ENCODE assay signal across 8 cellular contexts in genomic region chr7:105531797-105532671, GRCh38. TPM values are rescaled to one million over a fixed set of nuclear protein-coding genes. Genes with fewer than 3 reads are reported as not detected.
DNase-seq lines count a peak whose midpoint lies in the region; ATAC-seq and TF ChIP-seq lines count a peak whose summit lies in the region.

Gene RINT1, plus strand, starts transcription at chr7:105532201. Its CDS starts 115 bp downstream, at chr7:105532316.

- peak; percentile 56; the same call in 1 of the 2 replicates for TF ChIP-seq CTCF in PC-9 (conservative IDR thresholded peaks at IDR 0.05)

- peak within 1 kb of the TSS; percentile 97 for H2AFZ ChIP-seq in PC-9

- BruUV-seq in PC-9 (replicated peaks; lab: Mats Ljungman, UMichigan), result TSS peak; percentile 66

- peak within 1 kb of the TSS; percentile 81 for H3K4me2 ChIP-seq in PC-9

- TF ChIP-seq POLR2A in erythroblast (IDR thresholded peaks at IDR 0.05; ENCODE audit: low read length), result peak; percentile 96

- H3K4me3 ChIP-seq in PC-9 (peak within 1 kb of the TSS; percentile 89), muscle layer of duodenum (ENCODE audit: low read depth in 1 of 2, low read length in 2 of 2) (peak within 1 kb of the TSS; percentile 99 to 100)

- intact Hi-C loops in PC-9 (cut with micrococcal nuclease; ENCODE audit: unreplicated experiment), result loop anchor here (1.0 to 5.0 kb wide), 3 partner anchors 11 to 590 kb away; no protein-coding TSS in a partner anchor

- no peak for TF ChIP-seq RAD21 in Ishikawa (IDR thresholded peaks at IDR 0.05; ENCODE audit: low read depth)

- peak; percentile 92 for DNase-seq in DMS53 treated with DMSO at 0.1 percent for 48 hours (lab: John Stamatoyannopoulos, UW; ENCODE audit: unreplicated experiment)
- DNase-seq in PC-9, result peak; percentile 85 to 96
- peak; percentile 91 for DNase-seq in activated T-cell treated with anti-CD3 and anti-CD28 coated beads, Interleukin-2, amount 50 U/mL, for 1 hour
- peak; percentile 94 for DNase-seq in erythroblast (lab: John Stamatoyannopoulos, UW)
- peak; percentile 79 to 80 for DNase-seq in stimulated activated CD8-positive, alpha-beta memory T cell treated with anti-CD3 and anti-CD28 coated beads, Interleukin-7, amount 100 ng/mL, for 4 hours (ENCODE audit: low read depth in 2 of 2)

- ATAC-seq in GM21576 (IDR thresholded peaks at IDR 0.05; ENCODE audit: unreplicated experiment), result peak; percentile 94

- H3K27ac ChIP-seq in PC-9 (peak within 1 kb of the TSS; percentile 66), muscle layer of duodenum (ENCODE audit: low read length) (peak within 1 kb of the TSS; percentile 90)

- H3F3A ChIP-seq in PC-9 (ENCODE audit: insufficient read depth, low read depth), result no peaks in the 10 kb centered on the region; the same call in 1 of the 2 replicates

- H3K79me2 ChIP-seq in PC-9 (ENCODE audit: low read depth), result peaks cover 17% of the 10 kb centered on the region

- peaks cover 11% of the 10 kb centered on the region for H3K4me1 ChIP-seq in PC-9 (replicated peaks; ENCODE audit: insufficient read depth)
- peaks cover 13 to 14% of the 10 kb centered on the region in 2 donors for H3K4me1 ChIP-seq in muscle layer of duodenum (ENCODE audit: control insufficient read depth in 1 of 2, insufficient read depth in 2 of 2, low read length in 2 of 2)

- H3K36me3 ChIP-seq in PC-9 (ENCODE audit: low read depth) (0 out of 2 replicates have a peak, but pooled peaks cover 5% of the 10 kb centered on the region), muscle layer of duodenum (ENCODE audit: control insufficient read depth in 1 of 2, insufficient read depth in 2 of 2, low read length in 2 of 2) (peaks cover 0 to 2% of the 10 kb centered on the region in 2 donors)

- CTCF ChIA-PET in PC-9 (lab: Charles Lee), result interaction anchor here (0.6 to 1.1 kb wide), 6 partner anchors 54 to 624 kb away, joined by 3 to 8 read pairs (median 4); no protein-coding TSS in a partner anchor

- H3K27me3 ChIP-seq in PC-9 (ENCODE audit: insufficient read depth, low read depth) (no peaks in the 10 kb centered on the region), muscle layer of duodenum (ENCODE audit: low read depth, low read length) (no peaks in the 10 kb centered on the region)

- no peaks in the 10 kb centered on the region for H3K9me2 ChIP-seq in PC-9 (ENCODE audit: insufficient read depth)

- POLR2A ChIA-PET in PC-9 (lab: Charles Lee; ENCODE audit: unreplicated experiment), result interaction anchor here (0.6 to 1.0 kb wide), 13 partner anchors 10 to 637 kb away, joined by 3 to 6 read pairs (median 4); partner anchors contain the start of genes KMT2E and PUS7

- TF ChIP-seq EP300 in Ishikawa (IDR thresholded peaks at IDR 0.05; ENCODE audit: borderline replicate concordance), result peak; percentile 18; the same call in 1 of the 2 replicates

- H3K9me3 ChIP-seq in PC-9 (ENCODE audit: insufficient read depth, low read depth), result no peaks in the 10 kb centered on the region
- H3K9me3 ChIP-seq in muscle layer of duodenum (ENCODE audit: control insufficient read depth in 1 of 2, low read length in 2 of 2), result no peaks in the 10 kb centered on the region

- H4K20me1 ChIP-seq in PC-9 (ENCODE audit: insufficient read depth), result no peaks in the 10 kb centered on the region

TF ChIP-seq in Ishikawa, 13 proteins besides CTCF, POLR2A, EP300 and RAD21:
- TF ChIP-seq CEBPB (IDR thresholded peaks at IDR 0.05) (no peak), TCF12 (IDR thresholded peaks at IDR 0.05; ENCODE audit: low read depth) (peak; percentile 70; the same call in 1 of the 2 replicates), TAF1 (IDR thresholded peaks at IDR 0.05; ENCODE audit: low read depth) (peak; percentile 96), YY1 (IDR thresholded peaks at IDR 0.05; ENCODE audit: low read depth) (peak; percentile 70)
- TF ChIP-seq, protein P1, sequence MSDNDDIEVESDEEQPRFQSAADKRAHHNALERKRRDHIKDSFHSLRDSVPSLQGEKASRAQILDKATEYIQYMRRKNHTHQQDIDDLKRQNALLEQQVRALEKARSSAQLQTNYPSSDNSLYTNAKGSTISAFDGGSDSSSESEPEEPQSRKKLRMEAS (IDR thresholded peaks at IDR 0.05), result peak; percentile 77

RNA-seq across cellular contexts. Expression of gene RINT1, which starts in this region (rescaled TPM):
- 21.4 and 25.1 TPM in 2 replicates for total RNA-seq in PC-9 (2021)

Comparison
In these comparisons a context has a peak if more than half of its experiments do, and no peak if none do; other contexts are left out.
1. Peak in every context shown above with its lines: DNase-seq, ATAC-seq, H3K4me3 ChIP-seq and H3K27ac ChIP-seq.